In genomic region chr13:35925669-35926068, GRCh38 we compare ENCODE assay signal across 30 cellular contexts.
"Had no signal": no experiment of that assay in that cellular context is flagged by ENCODE, and none has a peak within 500 bp of the region (broad histone marks: within the 10 kb centered on the region; RNA-seq: fewer than 3 reads in every experiment).

No MANE protein-coding gene starts in this region.

- H3K36me3 ChIP-seq: adrenal gland, breast epithelium, MG63, Peyer's patch, SJSA1 had no signal

- DNase-seq: activated CD4-positive, alpha-beta T cell treated with anti-CD3 and anti-CD28 coated beads, Interleukin-2, amount 10 ng/mL, durations not matched to agents 24 days and 14 days; activated CD4-positive, alpha-beta T cell treated with anti-CD3 and anti-CD28 coated beads, Interleukin-2, amount 50 U/mL, for 4 hours; activated CD8-positive, alpha-beta T cell treated with anti-CD3 and anti-CD28 coated beads for 36 hours; activated gamma-delta T cell; activated naive CD4-positive, alpha-beta T cell treated with Interleukin-2 at 50 U/mL for 16 hours; activated naive CD8-positive, alpha-beta T cell treated with anti-CD3 and anti-CD28 coated beads, Interleukin-2, amount 10 ng/mL, durations not matched to agents 7 days and 5 days; activated T-cell treated with anti-CD3 and anti-CD28 coated beads, Interleukin-2, amount 50 U/mL, for 24 hours; adrenal gland; anterior cingulate cortex; Karpas-422; KBM-7; MG63; NCI-H1048; NCI-H1105 treated with DMSO at 0.1 percent for 48 hours; NCI-H1436; NCI-H1694; NCI-H1930; NCI-H2081 treated with DMSO at 0.1 percent for 48 hours; NCI-H524 treated with DMSO at 0.1 percent for 48 hours; PC-3; Peyer's patch; RPMI8226; SHP77 treated with DMSO at 0.1 percent for 48 hours; SK-N-SH had no signal

- H3K4me3 ChIP-seq: adrenal gland, breast epithelium, MG63, Peyer's patch, SJSA1 had no signal

- H3K9ac ChIP-seq: SK-N-SH had no signal

- H3K9me3 Mint-ChIP-seq: activated CD4-positive, alpha-beta T cell treated with anti-CD3 and anti-CD28 coated beads, Interleukin-2, amount 10 ng/mL, durations not matched to agents 24 days and 14 days; activated CD8-positive, alpha-beta T cell treated with anti-CD3 and anti-CD28 coated beads for 36 hours; activated naive CD4-positive, alpha-beta T cell treated with anti-CD3 and anti-CD28 coated beads, Interleukin-2, amount 50 U/mL, for 24 hours; activated T-cell treated with anti-CD3 and anti-CD28 coated beads, Interleukin-2, amount 50 U/mL, for 24 hours had no signal

- H3K4me1 ChIP-seq: breast epithelium, Peyer's patch had no signal

- ATAC-seq: activated CD8-positive, alpha-beta T cell treated with anti-CD3 and anti-CD28 coated beads for 36 hours; PC-3 had no signal

- H3K9me3 ChIP-seq: adrenal gland, breast epithelium, Peyer's patch, SJSA1, SK-N-SH had no signal

- H3K4me2 ChIP-seq: SK-N-SH had no signal

- H3K4me3 Mint-ChIP-seq: activated CD4-positive, alpha-beta T cell treated with anti-CD3 and anti-CD28 coated beads, Interleukin-2, amount 10 ng/mL, durations not matched to agents 24 days and 14 days; activated CD8-positive, alpha-beta T cell treated with anti-CD3 and anti-CD28 coated beads for 36 hours; activated naive CD4-positive, alpha-beta T cell treated with anti-CD3 and anti-CD28 coated beads, Interleukin-2, amount 50 U/mL, for 24 hours; activated naive CD8-positive, alpha-beta T cell treated with anti-CD3 and anti-CD28 coated beads, Interleukin-2, amount 10 ng/mL, durations not matched to agents 7 days and 5 days; activated T-cell treated with anti-CD3 and anti-CD28 coated beads, Interleukin-2, amount 50 U/mL, for 24 hours; T-helper 1 cell treated with Interleukin-12 subunit alpha and Interleukin-12 subunit beta and Interleukin-4 antibody, amounts not matched to agents 30 μg/mL and 1 μg/mL, for 36 hours; T-helper 2 cell treated with Interferon-gamma antibody and Interleukin-4, amounts not matched to agents 5 μg/mL and 100 μg/mL, for 36 hours had no signal

- H3K27me3 Mint-ChIP-seq: activated CD4-positive, alpha-beta T cell treated with anti-CD3 and anti-CD28 coated beads, Interleukin-2, amount 10 ng/mL, durations not matched to agents 24 days and 14 days; activated CD8-positive, alpha-beta T cell treated with anti-CD3 and anti-CD28 coated beads for 36 hours; activated naive CD4-positive, alpha-beta T cell treated with anti-CD3 and anti-CD28 coated beads, Interleukin-2, amount 50 U/mL, for 24 hours; activated naive CD8-positive, alpha-beta T cell treated with anti-CD3 and anti-CD28 coated beads, Interleukin-2, amount 10 ng/mL, durations not matched to agents 7 days and 5 days; activated T-cell treated with anti-CD3 and anti-CD28 coated beads, Interleukin-2, amount 50 U/mL, for 24 hours had no signal

- H3K27ac Mint-ChIP-seq: activated CD4-positive, alpha-beta T cell treated with anti-CD3 and anti-CD28 coated beads, Interleukin-2, amount 10 ng/mL, durations not matched to agents 24 days and 14 days; activated CD8-positive, alpha-beta T cell treated with anti-CD3 and anti-CD28 coated beads for 36 hours; activated naive CD4-positive, alpha-beta T cell treated with anti-CD3 and anti-CD28 coated beads, Interleukin-2, amount 50 U/mL, for 24 hours; activated naive CD8-positive, alpha-beta T cell treated with anti-CD3 and anti-CD28 coated beads, Interleukin-2, amount 10 ng/mL, durations not matched to agents 7 days and 5 days; activated T-cell treated with anti-CD3 and anti-CD28 coated beads, Interleukin-2, amount 50 U/mL, for 24 hours; activated T-helper 2 cell treated with anti-CD3 and anti-CD28 coated beads, Interferon-gamma antibody, Interleukin-2, Interleukin-4, amounts not matched to agents 10 μg/mL and 5 μg/mL and 100 μg/mL, durations not matched to agents 14 hours and 24 hours and 36 hours; T-helper 1 cell treated with Interleukin-12 subunit alpha and Interleukin-12 subunit beta and Interleukin-4 antibody, amounts not matched to agents 30 μg/mL and 1 μg/mL, for 36 hours; T-helper 2 cell treated with Interferon-gamma antibody and Interleukin-4, amounts not matched to agents 5 μg/mL and 100 μg/mL, for 36 hours had no signal

- H3K36me3 Mint-ChIP-seq: activated naive CD4-positive, alpha-beta T cell treated with anti-CD3 and anti-CD28 coated beads, Interleukin-2, amount 50 U/mL, for 24 hours; activated naive CD8-positive, alpha-beta T cell treated with anti-CD3 and anti-CD28 coated beads, Interleukin-2, amount 10 ng/mL, durations not matched to agents 7 days and 5 days had no signal

- H3K4me1 Mint-ChIP-seq: activated CD4-positive, alpha-beta T cell treated with anti-CD3 and anti-CD28 coated beads, Interleukin-2, amount 10 ng/mL, durations not matched to agents 24 days and 14 days; activated naive CD4-positive, alpha-beta T cell treated with anti-CD3 and anti-CD28 coated beads, Interleukin-2, amount 50 U/mL, for 24 hours; activated naive CD8-positive, alpha-beta T cell treated with anti-CD3 and anti-CD28 coated beads, Interleukin-2, amount 10 ng/mL, durations not matched to agents 7 days and 5 days had no signal

- H3K27ac ChIP-seq: Peyer's patch, SJSA1 had no signal

- H3K27me3 ChIP-seq: adrenal gland, breast epithelium, MG63, Peyer's patch, SJSA1 had no signal
